ENCODE assay signal across 17 cellular contexts in the genomic region with DNA sequence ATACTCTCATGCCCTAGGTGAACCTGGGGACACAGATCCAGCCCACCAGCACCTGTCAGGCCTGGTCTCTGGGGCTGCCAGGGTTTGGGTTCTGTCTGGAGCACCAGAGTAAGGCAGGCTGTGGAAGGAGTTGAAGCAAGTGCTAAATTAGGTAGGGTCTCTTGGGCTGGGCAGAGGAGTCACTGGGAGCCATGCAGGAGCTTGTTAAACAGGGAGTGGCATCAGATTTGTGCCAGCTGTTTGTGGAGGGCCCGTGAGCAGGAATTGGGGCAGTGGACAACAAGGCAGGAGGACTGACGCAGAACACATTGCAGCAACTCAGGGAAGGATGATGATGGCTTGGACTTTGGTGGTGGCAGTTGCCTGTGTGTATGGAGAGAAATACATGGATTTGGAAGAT.
"Had no signal": no experiment of that assay in that cellular context is flagged by ENCODE, and none has a peak within 500 bp of the region (broad histone marks: within the 10 kb centered on the region; RNA-seq: fewer than 3 reads in every experiment).

No MANE protein-coding gene starts in this region.

- H3K27me3 Mint-ChIP-seq: activated naive CD4-positive, alpha-beta T cell treated with anti-CD3 and anti-CD28 coated beads, Interleukin-2, amount 50 U/mL, for 24 hours; memory B cell; T-helper 17 cell had no signal

- H3K9me3 Mint-ChIP-seq: activated naive CD4-positive, alpha-beta T cell treated with anti-CD3 and anti-CD28 coated beads, Interleukin-2, amount 50 U/mL, for 24 hours; memory B cell; stimulated activated effector memory CD8-positive, alpha-beta T cell treated with anti-CD3 and anti-CD28 coated beads, Interleukin-12 subunit alpha, Interleukin-12 subunit beta, amount 100 ng/mL, for 72 hours had no signal

- H3K4me3 Mint-ChIP-seq: activated naive CD4-positive, alpha-beta T cell treated with anti-CD3 and anti-CD28 coated beads, Interleukin-2, amount 50 U/mL, for 24 hours; memory B cell; stimulated activated effector memory CD8-positive, alpha-beta T cell treated with anti-CD3 and anti-CD28 coated beads, Interleukin-12 subunit alpha, Interleukin-12 subunit beta, amount 100 ng/mL, for 72 hours; T-helper 17 cell had no signal

- H3K27me3 ChIP-seq: body of pancreas, dorsolateral prefrontal cortex, heart right ventricle, left lung, pancreas, transverse colon had no signal

- H3K9me3 ChIP-seq: body of pancreas, heart right ventricle, left lung, pancreas, transverse colon had no signal

- H3K4me1 ChIP-seq: body of pancreas, left lung, pancreas had no signal

- H3K4me1 Mint-ChIP-seq: activated naive CD4-positive, alpha-beta T cell treated with anti-CD3 and anti-CD28 coated beads, Interleukin-2, amount 50 U/mL, for 24 hours; memory B cell had no signal

- FAIRE-seq: frontal cortex, pancreas, TTC549 had no signal

- H3K36me3 ChIP-seq: heart right ventricle, transverse colon had no signal

- H3K36me3 Mint-ChIP-seq: activated naive CD4-positive, alpha-beta T cell treated with anti-CD3 and anti-CD28 coated beads, Interleukin-2, amount 50 U/mL, for 24 hours; memory B cell; stimulated activated effector memory CD8-positive, alpha-beta T cell treated with anti-CD3 and anti-CD28 coated beads, Interleukin-12 subunit alpha, Interleukin-12 subunit beta, amount 100 ng/mL, for 72 hours had no signal

- H3K4me3 ChIP-seq: body of pancreas, dorsolateral prefrontal cortex, heart right ventricle, left lung, pancreas, transverse colon had no signal

- H3K27ac ChIP-seq: body of pancreas, heart right ventricle, left lung, pancreas had no signal

- H3K27ac Mint-ChIP-seq: activated naive CD4-positive, alpha-beta T cell treated with anti-CD3 and anti-CD28 coated beads, Interleukin-2, amount 50 U/mL, for 24 hours; memory B cell; stimulated activated effector memory CD8-positive, alpha-beta T cell treated with anti-CD3 and anti-CD28 coated beads, Interleukin-12 subunit alpha, Interleukin-12 subunit beta, amount 100 ng/mL, for 72 hours; T-helper 17 cell had no signal

- DNase-seq: activated CD4-positive, CD25-positive, alpha-beta regulatory T cell; activated effector memory CD4-positive, alpha-beta T cell treated with Interleukin-2 at 50 U/mL for 16 hours; activated T-cell treated with anti-CD3 and anti-CD28 coated beads, Interleukin-2, amount 50 U/mL, for 1 hour; body of pancreas; cerebellar nuclear complex; dorsolateral prefrontal cortex; heart right ventricle; left lung; pancreas; retina; T-helper 17 cell; transverse colon had no signal
